ENCODE assay signal across 11 cellular contexts in the genomic region with DNA sequence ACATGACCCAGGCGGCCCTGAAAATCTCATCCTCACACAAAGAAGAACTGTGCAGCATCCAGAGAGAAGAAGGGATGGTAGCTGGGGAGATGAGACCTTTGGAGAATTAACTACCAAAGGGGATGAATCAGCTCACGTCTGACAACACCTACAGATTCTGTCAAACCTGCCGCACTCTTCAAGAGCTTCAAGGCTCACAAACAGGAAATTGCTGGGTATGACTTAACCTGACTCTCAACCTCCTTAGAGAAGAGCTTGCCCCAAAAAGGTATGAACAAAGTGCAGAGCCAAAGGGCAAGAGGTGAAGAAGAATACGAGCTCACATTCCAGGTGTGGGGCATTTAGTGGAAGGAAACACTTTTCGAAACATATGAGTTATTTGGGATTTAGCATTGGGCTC.
A peak's percentile ranks its signal among the peaks of the same experiment; 100 is the strongest.
DNase-seq lines count a peak whose midpoint lies in the region; ATAC-seq and TF ChIP-seq lines count a peak whose summit lies in the region.
"Had no signal": no experiment of that assay in that cellular context is flagged by ENCODE, and none has a peak within 500 bp of the region (broad histone marks: within the 10 kb centered on the region; RNA-seq: fewer than 3 reads in every experiment).

No MANE protein-coding gene starts in this region.

- peak; percentile 57 for ATAC-seq in activated B cell treated with CpG ODN at 0.5 μM for 24 hours (ENCODE audit: low read depth)
- ATAC-seq: Panc1 had no signal

- TF ChIP-seq CTCF in Loucy (conservative IDR thresholded peaks at IDR 0.05; ENCODE audit: low read length) (no peak), activated B cell treated with CpG ODN at 0.5 μM for 24 hours (IDR thresholded peaks at IDR 0.05) (no peak)

- no peak overlapping the region for H3K9ac ChIP-seq in Loucy (ENCODE audit: low read depth, low read length, poor library complexity, severe bottlenecking)

- peak overlapping the region; percentile 15 for H3K4me2 ChIP-seq in Loucy (ENCODE audit: low read depth, low read length, poor library complexity, severe bottlenecking)

- no peak overlapping the region for H2AFZ ChIP-seq in Loucy (ENCODE audit: low read length)

- no peak for DNase-seq in activated B cell treated with CpG ODN at 0.5 μM for 24 hours
- peak; percentile 61 for DNase-seq in stimulated activated CD4-positive, alpha-beta T cell treated with anti-CD3 and anti-CD28 coated beads, Interleukin-4, amount 100 ng/mL, for 24 hours
- DNase-seq in retina: no peak
- DNase-seq in NCI-H2196 treated with DMSO at 0.1 percent for 48 hours (lab: John Stamatoyannopoulos, UW; ENCODE audit: unreplicated experiment): no peak
- DNase-seq in SKM-1 (lab: John Stamatoyannopoulos, UW; ENCODE audit: unreplicated experiment): no peak
- DNase-seq: GF-D8, MV-4-11 had no signal

- H3F3A ChIP-seq in Loucy (ENCODE audit: low read depth): no peaks in the 10 kb centered on the region

- peaks cover 64% of the 10 kb centered on the region for H3K4me1 ChIP-seq in Loucy (ENCODE audit: insufficient read depth, low read length, poor library complexity, severe bottlenecking)

- H3K36me3 ChIP-seq in Loucy (ENCODE audit: insufficient read depth, low read length): no peaks in the 10 kb centered on the region

- no peak overlapping the region for H3K4me3 Mint-ChIP-seq in activated B cell treated with CpG ODN at 0.5 μM for 24 hours
- peak overlapping the region; percentile 77 for H3K4me3 Mint-ChIP-seq in activated naive CD8-positive, alpha-beta T cell
- H3K4me3 Mint-ChIP-seq: dendritic cell treated with granulocyte-macrophage colony-stimulating factor and Interleukin-4, amounts not matched to agents 40 ng/mL and 50 ng/mL, for 4 days had no signal

- H3K4me1 Mint-ChIP-seq in activated B cell treated with CpG ODN at 0.5 μM for 24 hours: peaks cover 82% of the 10 kb centered on the region
- H3K4me1 Mint-ChIP-seq in activated naive CD8-positive, alpha-beta T cell (ENCODE audit: low read depth): peaks cover 91% of the 10 kb centered on the region

- intact Hi-C loops in activated B cell treated with CpG ODN at 0.5 μM for 24 hours (cut with micrococcal nuclease): loop anchor here (1.0 to 2.0 kb wide), 2 partner anchors 10 to 20 kb away; no protein-coding TSS in a partner anchor

- H4K20me1 ChIP-seq in Loucy (ENCODE audit: insufficient read depth, low read length, poor library complexity, severe bottlenecking): no peaks in the 10 kb centered on the region

- CTCF ChIA-PET in activated B cell treated with CpG ODN at 0.5 μM for 24 hours (lab: Charles Lee): no interaction called here

- no peak overlapping the region for H3K4me3 ChIP-seq in Loucy (ENCODE audit: low read length, poor library complexity, severe bottlenecking)

- H3K9me3 ChIP-seq in Loucy (ENCODE audit: insufficient read depth, low read depth, low read length): no peaks in the 10 kb centered on the region

- peaks cover 88% of the 10 kb centered on the region for H3K79me2 ChIP-seq in Loucy (ENCODE audit: insufficient read depth, low read length)

- POLR2A ChIA-PET in activated B cell treated with CpG ODN at 0.5 μM for 24 hours (lab: Charles Lee): interaction anchor here (0.9 to 1.3 kb wide), 6 partner anchors 13 to 62 kb away, joined by 3 to 5 read pairs (median 4); no protein-coding TSS in a partner anchor

- H3K9me2 ChIP-seq in Loucy (replicated peaks; ENCODE audit: low read depth, low read length): no peaks in the 10 kb centered on the region

- H3K36me3 Mint-ChIP-seq in activated B cell treated with CpG ODN at 0.5 μM for 24 hours (ENCODE audit: low read depth): peaks cover 31% of the 10 kb centered on the region
- H3K36me3 Mint-ChIP-seq in activated naive CD8-positive, alpha-beta T cell: peaks cover 5% of the 10 kb centered on the region

- no peaks in the 10 kb centered on the region for H3K27me3 Mint-ChIP-seq in activated B cell treated with CpG ODN at 0.5 μM for 24 hours
- no peaks in the 10 kb centered on the region for H3K27me3 Mint-ChIP-seq in activated naive CD8-positive, alpha-beta T cell
- H3K27me3 Mint-ChIP-seq: dendritic cell treated with granulocyte-macrophage colony-stimulating factor and Interleukin-4, amounts not matched to agents 40 ng/mL and 50 ng/mL, for 4 days had no signal

- peak overlapping the region; percentile 51 for H3K27ac Mint-ChIP-seq in activated B cell treated with CpG ODN at 0.5 μM for 24 hours
- peak overlapping the region; percentile 97 for H3K27ac Mint-ChIP-seq in activated naive CD8-positive, alpha-beta T cell
- H3K27ac Mint-ChIP-seq: dendritic cell treated with granulocyte-macrophage colony-stimulating factor and Interleukin-4, amounts not matched to agents 40 ng/mL and 50 ng/mL, for 4 days had no signal

- H3K9me3 Mint-ChIP-seq in activated B cell treated with CpG ODN at 0.5 μM for 24 hours: no peaks in the 10 kb centered on the region
- H3K9me3 Mint-ChIP-seq in activated naive CD8-positive, alpha-beta T cell (ENCODE audit: low read depth): no peaks in the 10 kb centered on the region
- H3K9me3 Mint-ChIP-seq: dendritic cell treated with granulocyte-macrophage colony-stimulating factor and Interleukin-4, amounts not matched to agents 40 ng/mL and 50 ng/mL, for 4 days had no signal

- no peaks in the 10 kb centered on the region for H3K27me3 ChIP-seq in Loucy (ENCODE audit: insufficient read depth, low read length, poor library complexity, severe bottlenecking)
